ENCODE assay signal across 1 cellular context in genomic region chr5:102863764-102864560, GRCh38.
TF ChIP-seq lines count a peak whose summit lies in the region.

No MANE protein-coding gene starts in this region.

TF ChIP-seq in GM23338, 12 proteins besides CTCF, POLR2A, EP300 and RAD21 (continued from another document):
- TF ChIP-seq ZNF462 (CRISPR knock-in tag; IDR thresholded peaks at IDR 0.05): no peak
